Comparison of ENCODE assay signal across 22 cellular contexts in genomic region chr12:94169966-94170689, GRCh38. TPM values are rescaled to one million over a fixed set of nuclear protein-coding genes. Genes with fewer than 3 reads are reported as not detected.
A peak's percentile ranks its signal among the peaks of the same experiment; 100 is the strongest.
DNase-seq lines count a peak whose midpoint lies in the region; ATAC-seq and TF ChIP-seq lines count a peak whose summit lies in the region.
"Had no signal": no experiment of that assay in that cellular context is flagged by ENCODE, and none has a peak within 500 bp of the region (broad histone marks: within the 10 kb centered on the region; RNA-seq: fewer than 3 reads in every experiment).

No MANE protein-coding gene starts in this region.

- no peak overlapping the region for H3K23ac ChIP-seq in H9 (ENCODE audit: insufficient read length, low read depth, low read length)

- H3K4me3 Mint-ChIP-seq in activated CD4-positive, alpha-beta memory T cell treated with anti-CD3 and anti-CD28 coated beads, Interleukin-2, amount 10 ng/mL, durations not matched to agents 7 days and 5 days = no peak overlapping the region
- H3K4me3 Mint-ChIP-seq in activated CD4-positive, alpha-beta memory T cell treated with anti-CD3 and anti-CD28 coated beads for 36 hours = no peak overlapping the region
- no peak overlapping the region; a peak in 1 of 5 replicates for H3K4me3 Mint-ChIP-seq in H9
- no peak overlapping the region for H3K4me3 Mint-ChIP-seq in activated T-helper 2 cell treated with anti-CD3 and anti-CD28 coated beads, Interferon-gamma antibody, Interleukin-2, Interleukin-4, amounts not matched to agents 10 μg/mL and 5 μg/mL and 100 μg/mL, durations not matched to agents 14 hours and 24 hours and 36 hours (ENCODE audit: low read depth)
- H3K4me3 Mint-ChIP-seq in naive thymus-derived CD4-positive, alpha-beta T cell = peak overlapping the region in 6 of 10 donors; percentile 2 to 64 (median 32)
- H3K4me3 Mint-ChIP-seq: natural killer cell had no signal

- H3K27ac Mint-ChIP-seq in activated CD4-positive, alpha-beta memory T cell treated with anti-CD3 and anti-CD28 coated beads, Interleukin-2, amount 10 ng/mL, durations not matched to agents 7 days and 5 days = peak overlapping the region; percentile 32
- no peak overlapping the region for H3K27ac Mint-ChIP-seq in activated CD4-positive, alpha-beta memory T cell treated with anti-CD3 and anti-CD28 coated beads for 36 hours
- H3K27ac Mint-ChIP-seq in H9 = peak overlapping the region in 2 of 3 experiments; percentile 10 to 26; a peak in 1 of 7 replicates
- H3K27ac Mint-ChIP-seq in activated T-helper 2 cell treated with anti-CD3 and anti-CD28 coated beads, Interferon-gamma antibody, Interleukin-2, Interleukin-4, amounts not matched to agents 10 μg/mL and 5 μg/mL and 100 μg/mL, durations not matched to agents 14 hours and 24 hours and 36 hours = peak overlapping the region; percentile 57
- H3K27ac Mint-ChIP-seq in naive thymus-derived CD4-positive, alpha-beta T cell = peak overlapping the region in 1 of 9 donors; percentile 3
- H3K27ac Mint-ChIP-seq: natural killer cell had no signal

- no peaks in the 10 kb centered on the region for H4K20me1 ChIP-seq in H9 (ENCODE audit: control insufficient read depth, insufficient read depth, insufficient read length)

- H3K4me1 ChIP-seq in H9 (ENCODE audit: insufficient read depth, low read length) = peaks cover 3% of the 10 kb centered on the region; the same call in 1 of the 2 replicates
- H3K4me1 ChIP-seq in naive thymus-derived CD4-positive, alpha-beta T cell (ENCODE audit: control insufficient read depth in 2 of 2, insufficient read depth in 2 of 2, low read length in 2 of 2) = peaks cover 14 to 19% of the 10 kb centered on the region in 2 donors
- H3K4me1 ChIP-seq: BE2C, sigmoid colon had no signal

- CTCF ChIA-PET in activated CD4-positive, alpha-beta memory T cell treated with anti-CD3 and anti-CD28 coated beads, Interleukin-2, amount 10 ng/mL, durations not matched to agents 7 days and 5 days (lab: Charles Lee) = no interaction called here
- CTCF ChIA-PET in activated CD4-positive, alpha-beta memory T cell treated with anti-CD3 and anti-CD28 coated beads for 36 hours (lab: Charles Lee) = no interaction called here
- CTCF ChIA-PET in naive thymus-derived CD4-positive, alpha-beta T cell (lab: Charles Lee) = interaction anchor here (0.5 kb wide), 1 partner anchor 751 kb away, joined by 5 read pairs; no protein-coding TSS in a partner anchor

- WGBS in H9 (ENCODE audit: extremely low coverage, insufficient read length, low lambda C conversion rate) = no CpG with 5 or more reads among the region's 6 CpGs

- no peak overlapping the region for H3K9ac ChIP-seq in H9 (ENCODE audit: extremely low read depth, insufficient read length, low read length)

- POLR2A ChIA-PET in activated CD4-positive, alpha-beta memory T cell treated with anti-CD3 and anti-CD28 coated beads, Interleukin-2, amount 10 ng/mL, durations not matched to agents 7 days and 5 days (lab: Charles Lee) = no interaction called here
- POLR2A ChIA-PET in activated CD4-positive, alpha-beta memory T cell treated with anti-CD3 and anti-CD28 coated beads for 36 hours (lab: Charles Lee) = interaction anchor here (1.6 kb wide), 1 partner anchor 22 kb away, joined by 4 read pairs; the partner anchor contains the start of gene PLXNC1
- POLR2A ChIA-PET in naive thymus-derived CD4-positive, alpha-beta T cell (lab: Charles Lee) = no interaction called here

- H3K4me3 ChIP-seq in naive thymus-derived CD4-positive, alpha-beta T cell (ENCODE audit: low read length) = no peak overlapping the region
- H3K4me3 ChIP-seq: dorsolateral prefrontal cortex, ovary, sigmoid colon, suprapubic skin had no signal

- no peak overlapping the region for H2AK5ac ChIP-seq in H9 (ENCODE audit: insufficient read length, low read length)

- peaks cover 24% of the 10 kb centered on the region for H3K36me3 Mint-ChIP-seq in activated CD4-positive, alpha-beta memory T cell treated with anti-CD3 and anti-CD28 coated beads, Interleukin-2, amount 10 ng/mL, durations not matched to agents 7 days and 5 days (ENCODE audit: low read depth)
- H3K36me3 Mint-ChIP-seq in activated CD4-positive, alpha-beta memory T cell treated with anti-CD3 and anti-CD28 coated beads for 36 hours = peaks cover 4% of the 10 kb centered on the region
- no peaks in the 10 kb centered on the region; a peak in 1 of 7 replicates for H3K36me3 Mint-ChIP-seq in H9 (ENCODE audit: insufficient read depth in 1 of 3, low read depth in 3 of 3)
- peaks cover 20% of the 10 kb centered on the region for H3K36me3 Mint-ChIP-seq in activated T-helper 2 cell treated with anti-CD3 and anti-CD28 coated beads, Interferon-gamma antibody, Interleukin-2, Interleukin-4, amounts not matched to agents 10 μg/mL and 5 μg/mL and 100 μg/mL, durations not matched to agents 14 hours and 24 hours and 36 hours (ENCODE audit: low read depth)
- H3K36me3 Mint-ChIP-seq in naive thymus-derived CD4-positive, alpha-beta T cell = peaks cover 0 to 21% (median 7%) of the 10 kb centered on the region in 5 donors
- H3K36me3 Mint-ChIP-seq: natural killer cell had no signal

- no peak overlapping the region for H2BK5ac ChIP-seq in H9 (ENCODE audit: insufficient read length, low read length)

- no peaks in the 10 kb centered on the region for H3K9me3 Mint-ChIP-seq in activated CD4-positive, alpha-beta memory T cell treated with anti-CD3 and anti-CD28 coated beads, Interleukin-2, amount 10 ng/mL, durations not matched to agents 7 days and 5 days
- no peaks in the 10 kb centered on the region for H3K9me3 Mint-ChIP-seq in activated CD4-positive, alpha-beta memory T cell treated with anti-CD3 and anti-CD28 coated beads for 36 hours
- H3K9me3 Mint-ChIP-seq in H9 = peaks cover 0 to 14% of the 10 kb centered on the region in 2 experiments; a peak in 1 of 5 replicates
- no peaks in the 10 kb centered on the region for H3K9me3 Mint-ChIP-seq in activated T-helper 2 cell treated with anti-CD3 and anti-CD28 coated beads, Interferon-gamma antibody, Interleukin-2, Interleukin-4, amounts not matched to agents 10 μg/mL and 5 μg/mL and 100 μg/mL, durations not matched to agents 14 hours and 24 hours and 36 hours
- no peaks in the 10 kb centered on the region for H3K9me3 Mint-ChIP-seq in naive thymus-derived CD4-positive, alpha-beta T cell
- H3K9me3 Mint-ChIP-seq: natural killer cell had no signal

- H2BK120ac ChIP-seq in H9 (ENCODE audit: low read depth, low read length, poor library complexity, severe bottlenecking) = no peak overlapping the region

- peaks cover 86% of the 10 kb centered on the region for H3K27me3 ChIP-seq in H9 (ENCODE audit: insufficient read depth, low read length)
- no peaks in the 10 kb centered on the region for H3K27me3 ChIP-seq in naive thymus-derived CD4-positive, alpha-beta T cell (ENCODE audit: control insufficient read depth in 2 of 2, insufficient read depth in 2 of 2, low read length in 2 of 2)
- H3K27me3 ChIP-seq: dorsolateral prefrontal cortex, ovary, sigmoid colon had no signal

- H4K8ac ChIP-seq in H9 (replicated peaks; ENCODE audit: insufficient read length, low read depth, low read length) = no peak overlapping the region

- TF ChIP-seq CTCF in H9 (conservative IDR thresholded peaks at IDR 0.05) = no peak

- no peak overlapping the region for H2BK20ac ChIP-seq in H9 (ENCODE audit: low read depth, low read length, poor library complexity, severe bottlenecking)

- no peak overlapping the region for H3K18ac ChIP-seq in H9 (ENCODE audit: insufficient read length, low read depth, low read length)

- H4K91ac ChIP-seq in H9 (ENCODE audit: insufficient read length, low read depth, low read length) = no peak overlapping the region

- no peak overlapping the region for H3K14ac ChIP-seq in H9 (ENCODE audit: insufficient read depth, low read length)

- no peak for DNase-seq in activated CD4-positive, alpha-beta memory T cell treated with anti-CD3 and anti-CD28 coated beads, Interleukin-2, amount 10 ng/mL, durations not matched to agents 7 days and 5 days
- no peak for DNase-seq in activated CD4-positive, alpha-beta memory T cell treated with anti-CD3 and anti-CD28 coated beads for 36 hours
- no peak for DNase-seq in H9
- no peak for DNase-seq in activated T-helper 2 cell treated with anti-CD3 and anti-CD28 coated beads, Interferon-gamma antibody, Interleukin-2, Interleukin-4, amounts not matched to agents 10 μg/mL and 5 μg/mL and 100 μg/mL, durations not matched to agents 14 hours and 24 hours and 36 hours (ENCODE audit: low spot score)
- no peak for DNase-seq in naive thymus-derived CD4-positive, alpha-beta T cell
- DNase-seq in SKM-1 (lab: John Stamatoyannopoulos, UW; ENCODE audit: unreplicated experiment) = no peak
- no peak for DNase-seq in cerebellar cortex (ENCODE audit: low spot score)
- DNase-seq: aorta; BE2C; central memory CD4-positive, alpha-beta T cell; dorsolateral prefrontal cortex; Karpas-422; mesendoderm; natural killer cell; NCI-H1092; NCI-H2081; NCI-H82; ovary; sigmoid colon; SW 1271 had no signal

- H2BK12ac ChIP-seq in H9 (ENCODE audit: insufficient read length, low read depth, low read length) = no peak overlapping the region

- H3K36me3 ChIP-seq in naive thymus-derived CD4-positive, alpha-beta T cell (ENCODE audit: control insufficient read depth in 2 of 3, insufficient read depth in 3 of 3, low read length in 3 of 3) = no peaks in the 10 kb centered on the region
- H3K36me3 ChIP-seq: BE2C, ovary, sigmoid colon, suprapubic skin had no signal

- no peak for ATAC-seq in naive thymus-derived CD4-positive, alpha-beta T cell
- no peak for ATAC-seq in HG03460 (IDR thresholded peaks at IDR 0.05; ENCODE audit: unreplicated experiment)
- ATAC-seq: natural killer cell had no signal

- no peak overlapping the region for H3K4me2 ChIP-seq in H9 (ENCODE audit: insufficient read depth, insufficient read length, low read length)

- H3K27me3 Mint-ChIP-seq in activated CD4-positive, alpha-beta memory T cell treated with anti-CD3 and anti-CD28 coated beads, Interleukin-2, amount 10 ng/mL, durations not matched to agents 7 days and 5 days = no peaks in the 10 kb centered on the region
- H3K27me3 Mint-ChIP-seq in activated CD4-positive, alpha-beta memory T cell treated with anti-CD3 and anti-CD28 coated beads for 36 hours = no peaks in the 10 kb centered on the region
- peaks cover 100% of the 10 kb centered on the region for H3K27me3 Mint-ChIP-seq in H9 (ENCODE audit: low read depth)
- H3K27me3 Mint-ChIP-seq in activated T-helper 2 cell treated with anti-CD3 and anti-CD28 coated beads, Interferon-gamma antibody, Interleukin-2, Interleukin-4, amounts not matched to agents 10 μg/mL and 5 μg/mL and 100 μg/mL, durations not matched to agents 14 hours and 24 hours and 36 hours (ENCODE audit: low read depth) = peaks cover 3% of the 10 kb centered on the region
- no peaks in the 10 kb centered on the region for H3K27me3 Mint-ChIP-seq in naive thymus-derived CD4-positive, alpha-beta T cell

- H3K27ac ChIP-seq in H9 (ENCODE audit: insufficient read length, low read depth, low read length) = no peak overlapping the region
- no peak overlapping the region for H3K27ac ChIP-seq in naive thymus-derived CD4-positive, alpha-beta T cell (ENCODE audit: low read depth, low read length)
- H3K27ac ChIP-seq: dorsolateral prefrontal cortex, ovary, sigmoid colon, suprapubic skin had no signal

- no peak overlapping the region for H3K4ac ChIP-seq in H9 (ENCODE audit: low read depth, low read length)

- H2AFZ ChIP-seq in H9 (ENCODE audit: low read length) = no peak overlapping the region

- H3K79me2 ChIP-seq in H9 (ENCODE audit: insufficient read depth, low read length) = no peaks in the 10 kb centered on the region

- H3K79me1 ChIP-seq in H9 (ENCODE audit: insufficient read depth, low read depth, low read length, poor library complexity, severe bottlenecking) = no peaks in the 10 kb centered on the region

- no peak overlapping the region for H2BK15ac ChIP-seq in H9 (ENCODE audit: low read depth, low read length)

- peaks cover 48% of the 10 kb centered on the region for H3K4me1 Mint-ChIP-seq in activated CD4-positive, alpha-beta memory T cell treated with anti-CD3 and anti-CD28 coated beads, Interleukin-2, amount 10 ng/mL, durations not matched to agents 7 days and 5 days
- H3K4me1 Mint-ChIP-seq in activated CD4-positive, alpha-beta memory T cell treated with anti-CD3 and anti-CD28 coated beads for 36 hours (ENCODE audit: low read depth) = peaks cover 48% of the 10 kb centered on the region
- H3K4me1 Mint-ChIP-seq in H9 = peaks cover 30 to 41% of the 10 kb centered on the region in 2 experiments
- peaks cover 46% of the 10 kb centered on the region for H3K4me1 Mint-ChIP-seq in activated T-helper 2 cell treated with anti-CD3 and anti-CD28 coated beads, Interferon-gamma antibody, Interleukin-2, Interleukin-4, amounts not matched to agents 10 μg/mL and 5 μg/mL and 100 μg/mL, durations not matched to agents 14 hours and 24 hours and 36 hours (ENCODE audit: low read depth)
- H3K4me1 Mint-ChIP-seq in naive thymus-derived CD4-positive, alpha-beta T cell = peaks cover 30 to 61% (median 52%) of the 10 kb centered on the region in 7 donors

- no peaks in the 10 kb centered on the region for H3K9me3 ChIP-seq in H9 (ENCODE audit: control insufficient read depth, low read depth, low read length)
- H3K9me3 ChIP-seq in naive thymus-derived CD4-positive, alpha-beta T cell (ENCODE audit: control insufficient read depth in 2 of 3, low read length in 3 of 3) = no peaks in the 10 kb centered on the region
- H3K9me3 ChIP-seq: BE2C, ovary, sigmoid colon, suprapubic skin had no signal

- H4K5ac ChIP-seq in H9 (ENCODE audit: insufficient read length, low read depth, low read length) = no peak overlapping the region

- no peak overlapping the region for H3K56ac ChIP-seq in H9 (ENCODE audit: insufficient read length, low read depth, low read length)

- H3K23me2 ChIP-seq in H9 (ENCODE audit: insufficient read length, low read depth, low read length, poor library complexity, severe bottlenecking) = no peaks in the 10 kb centered on the region

- intact Hi-C loops in activated CD4-positive, alpha-beta memory T cell treated with anti-CD3 and anti-CD28 coated beads for 36 hours (cut with micrococcal nuclease) = loop anchor here (2.0 kb wide), 1 partner anchor 19 kb away; no protein-coding TSS in a partner anchor
- intact Hi-C loops in activated T-helper 2 cell treated with anti-CD3 and anti-CD28 coated beads, Interferon-gamma antibody, Interleukin-2, Interleukin-4, amounts not matched to agents 10 μg/mL and 5 μg/mL and 100 μg/mL, durations not matched to agents 14 hours and 24 hours and 36 hours (cut with micrococcal nuclease) = loop anchor here (10.0 kb wide), 1 partner anchor 205 kb away; no protein-coding TSS in a partner anchor
- intact Hi-C loops in naive thymus-derived CD4-positive, alpha-beta T cell (cut with micrococcal nuclease) = no loop called here

- no peak overlapping the region for H3T11ph ChIP-seq in H9 (ENCODE audit: low read length)

RNA-seq across cellular contexts. Expression of gene PLXNC1, which starts 21.8 kb away (rescaled TPM):
- total RNA-seq in activated CD4-positive, alpha-beta memory T cell treated with anti-CD3 and anti-CD28 coated beads, Interleukin-2, amount 10 ng/mL, durations not matched to agents 7 days and 5 days = 10 to 100 TPM; 27.0 to 27.1 TPM
- total RNA-seq in activated CD4-positive, alpha-beta memory T cell treated with anti-CD3 and anti-CD28 coated beads for 36 hours = 1 to 10 TPM; 5.7 to 6.2 TPM
- 0.53 and 1.2 TPM in 2 replicates for total RNA-seq in H9 (2021)
- 6.6 and 7.2 TPM in 2 replicates for total RNA-seq in activated T-helper 2 cell treated with anti-CD3 and anti-CD28 coated beads, Interferon-gamma antibody, Interleukin-2, Interleukin-4, amounts not matched to agents 10 μg/mL and 5 μg/mL and 100 μg/mL, durations not matched to agents 14 hours and 24 hours and 36 hours
- total RNA-seq in naive thymus-derived CD4-positive, alpha-beta T cell = 10 to 100 TPM; 12.2 to 57.2 (median 19.3) TPM
- 1 to 10 TPM; 2.5 to 2.9 TPM for polyA plus RNA-seq in naive thymus-derived CD4-positive, alpha-beta T cell

Comparison
In these comparisons a context has a peak if more than half of its experiments do, and no peak if none do; other contexts are left out.
1. H3K4me3 Mint-ChIP-seq: peak in naive thymus-derived CD4-positive, alpha-beta T cell (6 of 10); none in activated CD4-positive, alpha-beta memory T cell treated with anti-CD3 and anti-CD28 coated beads, Interleukin-2, amount 10 ng/mL, durations not matched to agents 7 days and 5 days (single experiment), activated CD4-positive, alpha-beta memory T cell treated with anti-CD3 and anti-CD28 coated beads for 36 hours (single experiment), H9 (0 of 2) and activated T-helper 2 cell treated with anti-CD3 and anti-CD28 coated beads, Interferon-gamma antibody, Interleukin-2, Interleukin-4, amounts not matched to agents 10 μg/mL and 5 μg/mL and 100 μg/mL, durations not matched to agents 14 hours and 24 hours and 36 hours (single experiment).
2. intact Hi-C loops: an anchor here in activated CD4-positive, alpha-beta memory T cell treated with anti-CD3 and anti-CD28 coated beads for 36 hours (2.0 kb wide) and activated T-helper 2 cell treated with anti-CD3 and anti-CD28 coated beads, Interferon-gamma antibody, Interleukin-2, Interleukin-4, amounts not matched to agents 10 μg/mL and 5 μg/mL and 100 μg/mL, durations not matched to agents 14 hours and 24 hours and 36 hours (10.0 kb wide); none called in naive thymus-derived CD4-positive, alpha-beta T cell.